Comparison of ENCODE assay signal across 9 cellular contexts in the genomic region with DNA sequence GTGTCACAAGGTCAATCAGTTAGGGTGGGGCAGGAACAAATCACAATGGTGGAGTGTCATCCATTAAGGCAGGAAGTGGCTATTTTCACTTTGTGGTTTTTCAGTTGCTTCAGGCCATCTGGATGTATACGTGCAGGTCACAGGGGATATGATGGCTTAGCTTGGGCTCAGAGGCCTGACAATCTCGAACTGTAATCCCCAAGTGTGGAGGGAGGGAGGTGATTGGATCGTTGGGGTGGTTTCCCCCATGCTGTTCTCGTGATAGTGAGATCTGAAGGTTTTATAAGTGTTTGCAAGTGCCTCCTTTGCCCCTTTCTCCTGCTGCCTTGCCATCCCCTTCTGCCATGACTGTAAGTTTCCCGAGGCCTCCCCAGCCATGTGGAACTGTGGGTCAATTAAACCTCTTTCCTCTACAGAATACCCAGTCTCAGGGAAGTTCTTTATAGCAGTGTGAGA. TPM values are rescaled to one million over a fixed set of nuclear protein-coding genes. Genes with fewer than 3 reads are reported as not detected.
DNase-seq lines count a peak whose midpoint lies in the region; ATAC-seq and TF ChIP-seq lines count a peak whose summit lies in the region.
"Had no signal": no experiment of that assay in that cellular context is flagged by ENCODE, and none has a peak within 500 bp of the region (broad histone marks: within the 10 kb centered on the region; RNA-seq: fewer than 3 reads in every experiment).

No MANE protein-coding gene starts in this region.

- POLR2A ChIA-PET in GM10248 (lab: Yijun Ruan, JAX), result interaction anchor here (0.9 to 2.1 kb wide), 2 partner anchors 27 to 36 kb away, joined by 3 to 7 read pairs; no protein-coding TSS in a partner anchor
- POLR2A ChIA-PET in Caco-2 (lab: Charles Lee), result no interaction called here

- H3K9me3 ChIP-seq in SJSA1 (replicated peaks) (no peaks in the 10 kb centered on the region), MG63 (no peaks in the 10 kb centered on the region), Caco-2 (no peaks in the 10 kb centered on the region)

- ATAC-seq in activated naive CD4-positive, alpha-beta T cell treated with anti-CD3 and anti-CD28 coated beads, Interleukin-2, amount 50 U/mL, for 72 hours, result peak in 1 of 2 donors; percentile 18
- peak; percentile 37 for ATAC-seq in HG03066 (IDR thresholded peaks at IDR 0.05; ENCODE audit: low read depth, unreplicated experiment)
- ATAC-seq in stimulated activated effector memory CD8-positive, alpha-beta T cell treated with anti-CD3 and anti-CD28 coated beads, Interleukin-12 subunit alpha, Interleukin-12 subunit beta, amount 100 ng/mL, for 72 hours, result no peak

- TF ChIP-seq CTCF in GM10248 (IDR thresholded peaks at IDR 0.05; ENCODE audit: control extremely low read depth, extremely low read depth, low read depth, missing control alignments) (no peak), Caco-2 (IDR thresholded peaks at IDR 0.05; ENCODE audit: insufficient read depth in 1 of 2, low read depth in 1 of 2, low read length in 1 of 2, severe bottlenecking in 1 of 2, unreplicated experiment in 1 of 2) (no peak)

- peak overlapping the region; percentile 66 for H3K27ac ChIP-seq in SJSA1

- peaks cover 21% of the 10 kb centered on the region for H3K4me1 Mint-ChIP-seq in stimulated activated effector memory CD8-positive, alpha-beta T cell treated with anti-CD3 and anti-CD28 coated beads, Interleukin-12 subunit alpha, Interleukin-12 subunit beta, amount 100 ng/mL, for 72 hours
- peaks cover 6% of the 10 kb centered on the region for H3K4me1 Mint-ChIP-seq in Caco-2 (ENCODE audit: low read depth, unreplicated experiment)

- H3K36me3 Mint-ChIP-seq in activated naive CD4-positive, alpha-beta T cell treated with anti-CD3 and anti-CD28 coated beads, Interleukin-2, amount 50 U/mL, for 72 hours, result peaks cover 0 to 5% of the 10 kb centered on the region in 2 donors
- no peaks in the 10 kb centered on the region for H3K36me3 Mint-ChIP-seq in stimulated activated effector memory CD8-positive, alpha-beta T cell treated with anti-CD3 and anti-CD28 coated beads, Interleukin-12 subunit alpha, Interleukin-12 subunit beta, amount 100 ng/mL, for 72 hours
- H3K36me3 Mint-ChIP-seq in Caco-2 (ENCODE audit: insufficient read depth, unreplicated experiment), result peaks cover 19% of the 10 kb centered on the region

- H3K9me3 Mint-ChIP-seq in activated naive CD4-positive, alpha-beta T cell treated with anti-CD3 and anti-CD28 coated beads, Interleukin-2, amount 50 U/mL, for 72 hours, result no peaks in the 10 kb centered on the region
- H3K9me3 Mint-ChIP-seq in stimulated activated effector memory CD8-positive, alpha-beta T cell treated with anti-CD3 and anti-CD28 coated beads, Interleukin-12 subunit alpha, Interleukin-12 subunit beta, amount 100 ng/mL, for 72 hours, result no peaks in the 10 kb centered on the region
- H3K9me3 Mint-ChIP-seq in Caco-2 (ENCODE audit: unreplicated experiment), result no peaks in the 10 kb centered on the region

- H3K4me3 ChIP-seq in SJSA1, result no peak overlapping the region
- H3K4me3 ChIP-seq in MG63, result no peak overlapping the region
- no peak overlapping the region for H3K4me3 ChIP-seq in Caco-2 (ENCODE audit: low read depth, low read length)
- H3K4me3 ChIP-seq: lung had no signal

- H3K27ac Mint-ChIP-seq in activated naive CD4-positive, alpha-beta T cell treated with anti-CD3 and anti-CD28 coated beads, Interleukin-2, amount 50 U/mL, for 72 hours, result peak overlapping the region; percentile 37 to 74
- H3K27ac Mint-ChIP-seq in stimulated activated effector memory CD8-positive, alpha-beta T cell treated with anti-CD3 and anti-CD28 coated beads, Interleukin-12 subunit alpha, Interleukin-12 subunit beta, amount 100 ng/mL, for 72 hours, result peak overlapping the region; percentile 56
- no peak overlapping the region for H3K27ac Mint-ChIP-seq in Caco-2 (ENCODE audit: unreplicated experiment)

- H3K27me3 Mint-ChIP-seq in Caco-2 (ENCODE audit: insufficient read depth, unreplicated experiment), result no peaks in the 10 kb centered on the region

- CTCF ChIA-PET in GM10248 (lab: Yijun Ruan, JAX), result interaction anchor here (1.5 kb wide), 1 partner anchor 21 kb away, joined by 3 read pairs; no protein-coding TSS in a partner anchor
- CTCF ChIA-PET in Caco-2 (lab: Charles Lee), result no interaction called here

- H3K36me3 ChIP-seq in SJSA1 (no peaks in the 10 kb centered on the region), MG63 (no peaks in the 10 kb centered on the region), Caco-2 (ENCODE audit: control insufficient read depth, insufficient read depth, low read length) (no peaks in the 10 kb centered on the region)

- H3K4me3 Mint-ChIP-seq in stimulated activated effector memory CD8-positive, alpha-beta T cell treated with anti-CD3 and anti-CD28 coated beads, Interleukin-12 subunit alpha, Interleukin-12 subunit beta, amount 100 ng/mL, for 72 hours, result no peak overlapping the region
- H3K4me3 Mint-ChIP-seq in Caco-2 (ENCODE audit: unreplicated experiment), result no peak overlapping the region

- BruUV-seq in Caco-2 (replicated peaks; lab: Mats Ljungman, UMichigan), result no TSS peak

- H3K27me3 ChIP-seq in SJSA1 (replicated peaks), result no peaks in the 10 kb centered on the region
- H3K27me3 ChIP-seq in MG63, result no peaks in the 10 kb centered on the region
- no peaks in the 10 kb centered on the region for H3K27me3 ChIP-seq in Caco-2 (replicated peaks; ENCODE audit: control insufficient read depth, insufficient read depth, low read length)

- peaks cover 18% of the 10 kb centered on the region for H3K4me1 ChIP-seq in SJSA1 (replicated peaks)
- no peaks in the 10 kb centered on the region for H3K4me1 ChIP-seq in Caco-2

- intact Hi-C loops in Caco-2 (cut with micrococcal nuclease; ENCODE audit: unreplicated experiment), result no loop called here

- DNase-seq in activated naive CD4-positive, alpha-beta T cell treated with anti-CD3 and anti-CD28 coated beads, Interleukin-2, amount 50 U/mL, for 72 hours (ENCODE audit: low spot score in 2 of 2), result no peak
- no peak for DNase-seq in activated naive CD4-positive, alpha-beta T cell treated with Interleukin-2 at 50 U/mL for 16 hours
- DNase-seq in SJSA1 (ENCODE audit: low read depth in 1 of 2, low spot score in 2 of 2) (peak in 1 of 2 experiments; percentile 12), GM10248 (ENCODE audit: extremely low spot score) (no peak), MG63 (no peak), Caco-2 (no peak)
- DNase-seq in stimulated activated effector memory CD8-positive, alpha-beta T cell treated with anti-CD3 and anti-CD28 coated beads, Interleukin-12 subunit alpha, Interleukin-12 subunit beta, amount 100 ng/mL, for 72 hours (ENCODE audit: low spot score in 2 of 2), result no peak

RNA-seq across cellular contexts. Expression of a gene that starts 36.7 kb away (rescaled TPM):
- 1 to 10 TPM in 1 of 2 donors, under 1 TPM in 1; 0.39 to 1.1 TPM for total RNA-seq in activated naive CD4-positive, alpha-beta T cell treated with anti-CD3 and anti-CD28 coated beads, Interleukin-2, amount 50 U/mL, for 72 hours
- total RNA-seq in SJSA1 (2014; rRNA removed; shearing (Covaris generic)), result 2.4 and 4.4 TPM in 2 replicates
- 0.72 and 1.2 TPM in 2 replicates for total RNA-seq in MG63 (2014; rRNA removed; shearing (Covaris generic); ENCODE audit: low replicate concordance)
- 49.1 and 70.0 TPM in 2 replicates for total RNA-seq in Caco-2 (2022)

RNA-seq across cellular contexts. Expression of a gene that starts 37.1 kb away (rescaled TPM):
- total RNA-seq in activated naive CD4-positive, alpha-beta T cell treated with anti-CD3 and anti-CD28 coated beads, Interleukin-2, amount 50 U/mL, for 72 hours, result 10 to 100 TPM in 1 of 2 donors, 1 to 10 TPM in 1; 4.3 to 14.1 TPM
- 8.2 and 8.7 TPM in 2 replicates for total RNA-seq in SJSA1 (2014; rRNA removed; shearing (Covaris generic))
- total RNA-seq in MG63 (2014; rRNA removed; shearing (Covaris generic); ENCODE audit: low replicate concordance), result 4.0 and 4.9 TPM in 2 replicates
- total RNA-seq in Caco-2 (2022), result 54.3 and 57.5 TPM in 2 replicates
